ENCODE assay signal across 1 cellular context in the genomic region with DNA sequence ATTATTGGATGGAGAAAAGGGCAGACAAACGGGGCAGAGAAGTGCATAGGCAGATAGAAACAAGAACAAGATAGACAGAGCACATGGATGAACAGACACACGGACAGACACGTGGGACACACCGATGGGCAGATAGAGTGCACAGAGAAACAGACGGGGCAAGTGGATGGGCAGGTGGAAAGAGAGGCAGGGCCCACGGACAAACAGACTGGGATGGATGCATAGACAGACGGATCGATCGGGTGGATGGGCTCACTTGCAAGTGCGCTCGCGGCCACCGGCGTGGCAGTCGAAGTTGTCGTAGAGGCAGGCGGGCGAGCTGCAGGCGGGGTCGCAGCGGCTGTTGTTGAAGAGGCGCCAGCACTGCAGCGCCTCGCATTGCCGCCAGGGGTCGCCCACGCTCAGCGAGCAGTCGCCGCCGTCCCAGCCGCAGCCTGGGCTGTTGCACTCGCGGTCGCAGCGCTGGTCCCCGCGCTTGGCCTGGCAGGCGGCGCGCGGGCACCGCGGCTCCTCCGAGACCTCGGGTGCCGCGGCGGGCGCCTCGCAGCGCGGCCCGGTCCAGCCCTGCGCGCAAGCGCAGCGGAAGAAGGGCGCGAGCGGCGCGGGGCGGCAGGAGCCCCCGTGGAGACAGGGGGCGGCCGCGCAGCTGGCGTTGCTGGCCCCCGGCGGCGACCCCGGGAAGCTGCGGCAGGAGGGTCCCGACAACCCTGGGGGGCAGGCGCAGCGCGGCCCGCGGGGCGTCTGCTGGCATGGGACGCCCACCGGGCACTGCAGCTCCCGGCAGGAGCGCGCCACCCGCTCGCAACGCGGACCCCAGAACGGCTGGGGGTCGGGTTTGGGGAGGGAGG.
TF ChIP-seq lines count a peak whose summit lies in the region.

No MANE protein-coding gene starts in this region.

TF ChIP-seq in HepG2, 621 proteins besides CTCF, POLR2A, EP300 and RAD21 (continues in another document):
- peak; percentile 96 for TF ChIP-seq HNRNPK (IDR thresholded peaks at IDR 0.05; ENCODE audit: low read depth, low read length, poor library complexity, severe bottlenecking)
- TF ChIP-seq ZNF761 (CRISPR knock-in tag; conservative IDR thresholded peaks at IDR 0.05): no peak
- TF ChIP-seq ZNF777 (CRISPR knock-in tag; IDR thresholded peaks at IDR 0.05): peak; percentile 81
- no peak for TF ChIP-seq FOXA1 (IDR thresholded peaks at IDR 0.05)
- TF ChIP-seq FOXA1 (CRISPR knock-in tag; IDR thresholded peaks at IDR 0.05): 0 out of 2 replicates have a peak, but pooled peaks have one; percentile 29
- TF ChIP-seq TBX2 (CRISPR knock-in tag; IDR thresholded peaks at IDR 0.05; ENCODE audit: borderline replicate concordance): peak; percentile 49; the same call in 1 of the 2 replicates
- no peak for TF ChIP-seq MIER2 (CRISPR knock-in tag; IDR thresholded peaks at IDR 0.05)
- 0 out of 2 replicates have a peak, but pooled peaks have one; percentile 45 for TF ChIP-seq THAP11 (CRISPR knock-in tag; IDR thresholded peaks at IDR 0.05)
- no peak for TF ChIP-seq POLR2AphosphoS5 (IDR thresholded peaks at IDR 0.05; ENCODE audit: low read depth, low read length)
- peak; percentile 73; the same call in 1 of the 2 replicates for TF ChIP-seq ZNF12 (CRISPR knock-in tag; IDR thresholded peaks at IDR 0.05)
- TF ChIP-seq ZNF768 (CRISPR knock-in tag; IDR thresholded peaks at IDR 0.05): peak; percentile 72
- 0 out of 2 replicates have a peak, but pooled peaks have one; percentile 12 for TF ChIP-seq HMG20A (CRISPR knock-in tag; IDR thresholded peaks at IDR 0.05; ENCODE audit: borderline replicate concordance)
- TF ChIP-seq SMAD1 (CRISPR knock-in tag; IDR thresholded peaks at IDR 0.05; ENCODE audit: borderline replicate concordance, low read depth): no peak
- TF ChIP-seq TSC22D2 (CRISPR knock-in tag; IDR thresholded peaks at IDR 0.05; ENCODE audit: borderline replicate concordance): peak; percentile 53; the same call in 1 of the 2 replicates
- TF ChIP-seq ZBTB33 (CRISPR knock-in tag; IDR thresholded peaks at IDR 0.05): peak; percentile 57; the same call in 1 of the 2 replicates
- TF ChIP-seq GABPB1 (CRISPR knock-in tag; IDR thresholded peaks at IDR 0.05): peak; percentile 54; the same call in 1 of the 2 replicates
- TF ChIP-seq ZNF331 (CRISPR knock-in tag; IDR thresholded peaks at IDR 0.05): peak; percentile 56; the same call in 1 of the 2 replicates
- TF ChIP-seq RNF2 (conservative IDR thresholded peaks at IDR 0.05; ENCODE audit: low read depth): peak; percentile 57; the same call in 1 of the 2 replicates
- TF ChIP-seq ZNF496 (CRISPR knock-in tag; IDR thresholded peaks at IDR 0.05; ENCODE audit: insufficient replicate concordance): no peak
- 0 out of 4 replicates have a peak, but pooled peaks of 1 of the 2 experiments have one; percentile 29 for TF ChIP-seq KLF16 (CRISPR knock-in tag; IDR thresholded peaks at IDR 0.05)
- peak; percentile 57 for TF ChIP-seq SALL1 (CRISPR knock-in tag; IDR thresholded peaks at IDR 0.05)
- TF ChIP-seq ZNF782 (CRISPR knock-in tag; IDR thresholded peaks at IDR 0.05; ENCODE audit: borderline replicate concordance): 0 out of 2 replicates have a peak, but pooled peaks have one; percentile 61
- TF ChIP-seq, protein P1, sequence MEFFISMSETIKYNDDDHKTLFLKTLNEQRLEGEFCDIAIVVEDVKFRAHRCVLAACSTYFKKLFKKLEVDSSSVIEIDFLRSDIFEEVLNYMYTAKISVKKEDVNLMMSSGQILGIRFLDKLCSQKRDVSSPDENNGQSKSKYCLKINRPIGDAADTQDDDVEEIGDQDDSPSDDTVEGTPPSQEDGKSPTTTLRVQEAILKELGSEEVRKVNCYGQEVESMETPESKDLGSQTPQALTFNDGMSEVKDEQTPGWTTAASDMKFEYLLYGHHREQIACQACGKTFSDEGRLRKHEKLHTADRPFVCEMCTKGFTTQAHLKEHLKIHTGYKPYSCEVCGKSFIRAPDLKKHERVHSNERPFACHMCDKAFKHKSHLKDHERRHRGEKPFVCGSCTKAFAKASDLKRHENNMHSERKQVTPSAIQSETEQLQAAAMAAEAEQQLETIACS (CRISPR knock-in tag; IDR thresholded peaks at IDR 0.05): peak; percentile 56
- TF ChIP-seq ZFX (CRISPR knock-in tag; IDR thresholded peaks at IDR 0.05; ENCODE audit: low read depth): 0 out of 2 replicates have a peak, but pooled peaks have one; percentile 26
- peak; percentile 64; the same call in 1 of the 2 replicates for TF ChIP-seq ATF7-NPFF (CRISPR knock-in tag; IDR thresholded peaks at IDR 0.05; ENCODE audit: low read depth)
- no peak for TF ChIP-seq MXD3 (CRISPR knock-in tag; IDR thresholded peaks at IDR 0.05)
- TF ChIP-seq ZNF687 (CRISPR knock-in tag; IDR thresholded peaks at IDR 0.05): peak; percentile 71
- TF ChIP-seq MXI1 (IDR thresholded peaks at IDR 0.05; ENCODE audit: borderline replicate concordance, low read depth, low read length): 0 out of 3 replicates have a peak, but pooled peaks have one; percentile 47
- TF ChIP-seq STAG1 (CRISPR knock-in tag; IDR thresholded peaks at IDR 0.05): peak; percentile 93
- TF ChIP-seq CEBPG (CRISPR knock-in tag; IDR thresholded peaks at IDR 0.05): 0 out of 2 replicates have a peak, but pooled peaks have one; percentile 12
- TF ChIP-seq KDM2A (CRISPR knock-in tag; IDR thresholded peaks at IDR 0.05; ENCODE audit: borderline replicate concordance, low read depth): peak; percentile 63; the same call in 1 of the 2 replicates
- TF ChIP-seq, protein P2, sequence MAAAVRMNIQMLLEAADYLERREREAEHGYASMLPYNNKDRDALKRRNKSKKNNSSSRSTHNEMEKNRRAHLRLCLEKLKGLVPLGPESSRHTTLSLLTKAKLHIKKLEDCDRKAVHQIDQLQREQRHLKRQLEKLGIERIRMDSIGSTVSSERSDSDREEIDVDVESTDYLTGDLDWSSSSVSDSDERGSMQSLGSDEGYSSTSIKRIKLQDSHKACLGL (CRISPR knock-in tag; IDR thresholded peaks at IDR 0.05): no peak
- TF ChIP-seq, protein P3, sequence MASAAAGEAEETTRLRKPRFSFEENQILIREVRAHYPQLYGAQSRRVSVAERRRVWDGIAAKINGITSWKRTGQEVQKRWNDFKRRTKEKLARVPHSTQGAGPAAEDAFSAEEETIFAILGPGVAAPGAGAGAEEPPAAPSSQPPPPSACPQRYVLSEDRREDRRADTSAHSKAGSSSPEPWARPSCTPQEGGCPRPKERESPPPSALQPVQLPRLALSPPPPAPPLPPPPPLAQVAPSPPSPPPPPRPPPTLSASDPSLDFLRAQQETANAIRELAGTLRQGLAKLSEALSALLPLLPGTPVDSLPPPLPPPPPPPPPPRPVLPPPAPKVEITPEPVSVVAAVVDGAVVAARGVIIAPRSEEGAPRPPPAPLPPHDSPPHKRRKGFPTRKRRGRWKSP (CRISPR knock-in tag; IDR thresholded peaks at IDR 0.05): peak; percentile 73; the same call in 1 of the 2 replicates
- peak; percentile 85 for TF ChIP-seq ARNT2 (CRISPR knock-in tag; IDR thresholded peaks at IDR 0.05; ENCODE audit: low read depth)
- TF ChIP-seq FOXO1 (CRISPR knock-in tag; IDR thresholded peaks at IDR 0.05): peak; percentile 76
- TF ChIP-seq IRF2 (CRISPR knock-in tag; IDR thresholded peaks at IDR 0.05): peak; percentile 49; the same call in 1 of the 2 replicates
- TF ChIP-seq CCDC6 (CRISPR knock-in tag; IDR thresholded peaks at IDR 0.05): 0 out of 2 replicates have a peak, but pooled peaks have one; percentile 41
- TF ChIP-seq ZNF580 (CRISPR knock-in tag; IDR thresholded peaks at IDR 0.05; ENCODE audit: borderline replicate concordance, low read depth): peak; percentile 58; the same call in 1 of the 2 replicates
- peak; percentile 53; the same call in 1 of the 2 replicates for TF ChIP-seq ZNF546 (CRISPR knock-in tag; conservative IDR thresholded peaks at IDR 0.05)
- TF ChIP-seq XRCC5 (optimal IDR thresholded peaks at IDR 0.05; ENCODE audit: low read length): peak; percentile 83
- TF ChIP-seq, protein P4, sequence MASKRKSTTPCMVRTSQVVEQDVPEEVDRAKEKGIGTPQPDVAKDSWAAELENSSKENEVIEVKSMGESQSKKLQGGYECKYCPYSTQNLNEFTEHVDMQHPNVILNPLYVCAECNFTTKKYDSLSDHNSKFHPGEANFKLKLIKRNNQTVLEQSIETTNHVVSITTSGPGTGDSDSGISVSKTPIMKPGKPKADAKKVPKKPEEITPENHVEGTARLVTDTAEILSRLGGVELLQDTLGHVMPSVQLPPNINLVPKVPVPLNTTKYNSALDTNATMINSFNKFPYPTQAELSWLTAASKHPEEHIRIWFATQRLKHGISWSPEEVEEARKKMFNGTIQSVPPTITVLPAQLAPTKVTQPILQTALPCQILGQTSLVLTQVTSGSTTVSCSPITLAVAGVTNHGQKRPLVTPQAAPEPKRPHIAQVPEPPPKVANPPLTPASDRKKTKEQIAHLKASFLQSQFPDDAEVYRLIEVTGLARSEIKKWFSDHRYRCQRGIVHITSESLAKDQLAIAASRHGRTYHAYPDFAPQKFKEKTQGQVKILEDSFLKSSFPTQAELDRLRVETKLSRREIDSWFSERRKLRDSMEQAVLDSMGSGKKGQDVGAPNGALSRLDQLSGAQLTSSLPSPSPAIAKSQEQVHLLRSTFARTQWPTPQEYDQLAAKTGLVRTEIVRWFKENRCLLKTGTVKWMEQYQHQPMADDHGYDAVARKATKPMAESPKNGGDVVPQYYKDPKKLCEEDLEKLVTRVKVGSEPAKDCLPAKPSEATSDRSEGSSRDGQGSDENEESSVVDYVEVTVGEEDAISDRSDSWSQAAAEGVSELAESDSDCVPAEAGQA (IDR thresholded peaks at IDR 0.05; ENCODE audit: low read depth): 0 out of 2 replicates have a peak, but pooled peaks have one; percentile 12
- TF ChIP-seq, protein P4 (CRISPR knock-in tag; IDR thresholded peaks at IDR 0.05; ENCODE audit: borderline replicate concordance): no peak
